In the genomic region with DNA sequence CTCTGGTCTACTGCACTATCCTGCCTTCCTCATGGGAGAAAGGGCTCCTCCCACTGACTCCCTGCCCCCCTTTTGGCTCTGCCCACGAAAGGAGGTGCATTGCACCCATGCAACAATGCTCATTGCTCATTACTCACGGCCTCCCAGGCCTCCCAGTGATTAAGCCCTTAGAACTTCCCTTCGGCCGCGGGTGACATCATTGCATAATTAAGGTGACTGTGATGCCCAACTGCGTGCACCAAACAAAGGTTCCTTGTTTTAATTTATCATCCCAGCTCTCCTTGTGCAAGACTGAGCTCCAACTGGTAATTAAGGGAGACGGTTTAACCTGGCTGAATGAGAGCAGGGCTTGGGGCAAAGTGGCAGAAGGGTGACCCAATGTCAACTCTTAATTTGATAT, we compare ENCODE assay signal across 12 cellular contexts.
DNase-seq lines count a peak whose midpoint lies in the region; ATAC-seq and TF ChIP-seq lines count a peak whose summit lies in the region.
"Had no signal": no experiment of that assay in that cellular context is flagged by ENCODE, and none has a peak within 500 bp of the region (broad histone marks: within the 10 kb centered on the region; RNA-seq: fewer than 3 reads in every experiment).

No MANE protein-coding gene starts in this region.

- H3K36me3 ChIP-seq in endodermal cell (ENCODE audit: control insufficient read depth, insufficient read depth, low read length) = no peaks in the 10 kb centered on the region
- H3K36me3 ChIP-seq: thoracic aorta had no signal

- H3K4me1 Mint-ChIP-seq in endodermal cell = no peaks in the 10 kb centered on the region
- peaks cover 26% of the 10 kb centered on the region for H3K4me1 Mint-ChIP-seq in neural crest cell
- no peaks in the 10 kb centered on the region for H3K4me1 Mint-ChIP-seq in stimulated activated naive B cell treated with anti-CD40 and anti-IgM and Interleukin-4, amounts not matched to agents 10 μg/mL and 1 μg/mL and 100 μg/mL, for 72 hours
- H3K4me1 Mint-ChIP-seq: activated naive CD8-positive, alpha-beta T cell treated with anti-CD3 and anti-CD28 coated beads for 36 hours had no signal

- no peaks in the 10 kb centered on the region for H3K9me3 ChIP-seq in endodermal cell (ENCODE audit: control insufficient read depth, low read length)
- H3K9me3 ChIP-seq: thoracic aorta had no signal

- no peak overlapping the region for H3K9ac ChIP-seq in endodermal cell (ENCODE audit: extremely low read depth, low read length, poor library complexity, severe bottlenecking)

- ATAC-seq in GM21529 (IDR thresholded peaks at IDR 0.05; ENCODE audit: unreplicated experiment) (no peak), GM21737 (IDR thresholded peaks at IDR 0.05; ENCODE audit: unreplicated experiment) (no peak)
- no peak for ATAC-seq in stimulated activated naive B cell treated with anti-CD40 and anti-IgM and Interleukin-4, amounts not matched to agents 10 μg/mL and 1 μg/mL and 100 μg/mL, for 72 hours (replicated peaks)

- H3K4me1 ChIP-seq in endodermal cell (ENCODE audit: control insufficient read depth, insufficient read depth, low read length) = no peaks in the 10 kb centered on the region

- TF ChIP-seq CTCF in endodermal cell (conservative IDR thresholded peaks at IDR 0.05) (no peak), neural crest cell (conservative IDR thresholded peaks at IDR 0.05) (no peak)

- H3K9me3 Mint-ChIP-seq in endodermal cell (peaks cover 4% of the 10 kb centered on the region), neural crest cell (peaks cover 5% of the 10 kb centered on the region)
- peaks cover 3 to 11% of the 10 kb centered on the region in 2 donors for H3K9me3 Mint-ChIP-seq in stimulated activated naive B cell treated with anti-CD40 and anti-IgM and Interleukin-4, amounts not matched to agents 10 μg/mL and 1 μg/mL and 100 μg/mL, for 72 hours
- H3K9me3 Mint-ChIP-seq: activated naive CD8-positive, alpha-beta T cell treated with anti-CD3 and anti-CD28 coated beads for 36 hours; H9 had no signal

- H3K4me3 Mint-ChIP-seq in endodermal cell (no peak overlapping the region), neural crest cell (no peak overlapping the region)
- H3K4me3 Mint-ChIP-seq in stimulated activated naive B cell treated with anti-CD40 and anti-IgM and Interleukin-4, amounts not matched to agents 10 μg/mL and 1 μg/mL and 100 μg/mL, for 72 hours = no peak overlapping the region
- H3K4me3 Mint-ChIP-seq: activated naive CD8-positive, alpha-beta T cell treated with anti-CD3 and anti-CD28 coated beads for 36 hours; H9 had no signal

- DNase-seq in ELF-1 (ENCODE audit: low read depth, low spot score) (peak; percentile 53), NOMO-1 (lab: John Stamatoyannopoulos, UW; ENCODE audit: unreplicated experiment in 2 of 2) (peak; percentile 56 to 72), endodermal cell (no peak), neural crest cell (ENCODE audit: low read depth, low spot score) (no peak), COR-L47 (lab: John Stamatoyannopoulos, UW) (no peak)
- DNase-seq in stimulated activated naive B cell treated with anti-CD40 and anti-IgM and Interleukin-4, amounts not matched to agents 10 μg/mL and 1 μg/mL and 100 μg/mL, for 72 hours = no peak
- DNase-seq: activated naive CD8-positive, alpha-beta T cell treated with anti-CD3 and anti-CD28 coated beads for 36 hours; H9 had no signal

- no peaks in the 10 kb centered on the region for H3K27me3 ChIP-seq in endodermal cell (ENCODE audit: control insufficient read depth, insufficient read depth, low read length, poor library complexity, severe bottlenecking)

- H3K27ac ChIP-seq in endodermal cell (ENCODE audit: low read depth, low read length) = peak overlapping the region; percentile 18
- H3K27ac ChIP-seq: thoracic aorta had no signal

- no peak overlapping the region for H3K4me3 ChIP-seq in endodermal cell (ENCODE audit: low read length)
- H3K4me3 ChIP-seq: skin epidermis, thoracic aorta had no signal

- H3K27me3 Mint-ChIP-seq in endodermal cell (ENCODE audit: insufficient read depth) (peaks cover 1% of the 10 kb centered on the region), neural crest cell (ENCODE audit: low read depth) (no peaks in the 10 kb centered on the region)
- H3K27me3 Mint-ChIP-seq in stimulated activated naive B cell treated with anti-CD40 and anti-IgM and Interleukin-4, amounts not matched to agents 10 μg/mL and 1 μg/mL and 100 μg/mL, for 72 hours = peaks cover 0 to 4% of the 10 kb centered on the region in 2 donors

- no peaks in the 10 kb centered on the region for H3K36me3 Mint-ChIP-seq in endodermal cell (ENCODE audit: low read depth)
- H3K36me3 Mint-ChIP-seq in neural crest cell (ENCODE audit: low read depth) = no peaks in the 10 kb centered on the region
- H3K36me3 Mint-ChIP-seq in stimulated activated naive B cell treated with anti-CD40 and anti-IgM and Interleukin-4, amounts not matched to agents 10 μg/mL and 1 μg/mL and 100 μg/mL, for 72 hours = no peaks in the 10 kb centered on the region
- H3K36me3 Mint-ChIP-seq: activated naive CD8-positive, alpha-beta T cell treated with anti-CD3 and anti-CD28 coated beads for 36 hours had no signal

- H3K27ac Mint-ChIP-seq in endodermal cell (no peak overlapping the region), neural crest cell (ENCODE audit: unreplicated experiment) (peak overlapping the region; percentile 87)
- no peak overlapping the region for H3K27ac Mint-ChIP-seq in stimulated activated naive B cell treated with anti-CD40 and anti-IgM and Interleukin-4, amounts not matched to agents 10 μg/mL and 1 μg/mL and 100 μg/mL, for 72 hours
- H3K27ac Mint-ChIP-seq: activated naive CD8-positive, alpha-beta T cell treated with anti-CD3 and anti-CD28 coated beads for 36 hours; H9 had no signal

- WGBS in endodermal cell (ENCODE audit: insufficient coverage in 1 of 2, insufficient read length in 1 of 2), 2 experiments = 76% methylated on average over 7 of the region's 7 CpGs; no CpG with 5 or more reads in 1 of the 2 experiments

Comparison
In these comparisons a context has a peak if more than half of its experiments do, and no peak if none do; other contexts are left out.
1. DNase-seq: peak in ELF-1 (single experiment) and NOMO-1 (2 of 2); none in endodermal cell (single experiment), neural crest cell (single experiment), COR-L47 (single experiment) and stimulated activated naive B cell treated with anti-CD40 and anti-IgM and Interleukin-4, amounts not matched to agents 10 μg/mL and 1 μg/mL and 100 μg/mL, for 72 hours (single experiment).